8 cellular contexts compared by ENCODE assay signal in the genomic region with DNA sequence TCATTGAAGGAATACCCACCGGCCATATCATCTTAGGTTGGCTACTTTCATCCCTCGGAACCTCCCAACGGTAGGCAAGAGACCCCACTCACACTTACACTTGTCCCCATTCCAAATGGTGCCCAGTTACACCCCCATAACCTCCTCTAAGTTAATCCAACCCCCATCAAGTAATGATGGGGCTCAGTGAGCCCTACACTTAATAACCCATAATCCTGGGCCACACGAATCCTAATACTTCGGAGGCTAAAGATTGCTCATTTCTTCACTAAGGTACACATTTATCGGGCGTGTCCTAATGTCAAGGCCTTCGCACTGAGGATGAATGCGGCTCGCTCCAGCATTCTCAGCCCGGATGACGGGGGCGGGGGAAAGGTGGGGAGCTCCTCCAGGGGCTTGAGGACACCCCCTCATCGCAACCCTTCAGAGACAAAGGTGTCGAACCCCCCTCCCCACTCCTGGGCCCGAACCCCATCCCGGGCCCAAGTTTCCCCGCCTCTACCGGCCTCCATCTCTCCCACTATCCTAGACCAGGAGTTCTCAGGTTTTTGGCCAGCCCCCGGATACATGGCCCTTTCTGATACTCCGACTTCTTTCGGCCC. TPM values are rescaled to one million over a fixed set of nuclear protein-coding genes. Genes with fewer than 3 reads are reported as not detected.
DNase-seq lines count a peak whose midpoint lies in the region; ATAC-seq and TF ChIP-seq lines count a peak whose summit lies in the region.

No MANE protein-coding gene starts in this region.

- H3K27ac ChIP-seq in urinary bladder (ENCODE audit: low read depth) = peak overlapping the region; percentile 68

- H3K4me3 Mint-ChIP-seq in activated naive CD4-positive, alpha-beta T cell treated with anti-CD3 and anti-CD28 coated beads for 36 hours = no peak overlapping the region
- no peak overlapping the region for H3K4me3 Mint-ChIP-seq in activated naive CD4-positive, alpha-beta T cell treated with anti-CD3 and anti-CD28 coated beads, Interleukin-2, amount 10 ng/mL, durations not matched to agents 7 days and 5 days
- no peak overlapping the region for H3K4me3 Mint-ChIP-seq in activated naive CD8-positive, alpha-beta T cell treated with anti-CD3 and anti-CD28 coated beads, Interleukin-2, amount 10 ng/mL, durations not matched to agents 7 days and 5 days

- peak; percentile 42 for DNase-seq in activated naive CD4-positive, alpha-beta T cell treated with anti-CD3 and anti-CD28 coated beads for 36 hours
- DNase-seq in activated naive CD4-positive, alpha-beta T cell treated with anti-CD3 and anti-CD28 coated beads, Interleukin-2, amount 10 ng/mL, durations not matched to agents 7 days and 5 days = no peak
- no peak for DNase-seq in activated naive CD8-positive, alpha-beta T cell treated with anti-CD3 and anti-CD28 coated beads, Interleukin-2, amount 10 ng/mL, durations not matched to agents 7 days and 5 days
- no peak for DNase-seq in kidney epithelial cell (ENCODE audit: low read depth)
- DNase-seq in GM19240 (ENCODE audit: insufficient read length, low spot score) = no peak
- no peak for DNase-seq in putamen (ENCODE audit: low spot score)

- H3K27me3 Mint-ChIP-seq in activated naive CD4-positive, alpha-beta T cell treated with anti-CD3 and anti-CD28 coated beads for 36 hours (ENCODE audit: low read depth) = no peaks in the 10 kb centered on the region
- H3K27me3 Mint-ChIP-seq in activated naive CD4-positive, alpha-beta T cell treated with anti-CD3 and anti-CD28 coated beads, Interleukin-2, amount 10 ng/mL, durations not matched to agents 7 days and 5 days = no peaks in the 10 kb centered on the region
- H3K27me3 Mint-ChIP-seq in activated naive CD8-positive, alpha-beta T cell treated with anti-CD3 and anti-CD28 coated beads, Interleukin-2, amount 10 ng/mL, durations not matched to agents 7 days and 5 days = no peaks in the 10 kb centered on the region

- no peak overlapping the region for H3K27ac Mint-ChIP-seq in activated naive CD4-positive, alpha-beta T cell treated with anti-CD3 and anti-CD28 coated beads for 36 hours
- no peak overlapping the region for H3K27ac Mint-ChIP-seq in activated naive CD4-positive, alpha-beta T cell treated with anti-CD3 and anti-CD28 coated beads, Interleukin-2, amount 10 ng/mL, durations not matched to agents 7 days and 5 days
- H3K27ac Mint-ChIP-seq in activated naive CD8-positive, alpha-beta T cell treated with anti-CD3 and anti-CD28 coated beads, Interleukin-2, amount 10 ng/mL, durations not matched to agents 7 days and 5 days = no peak overlapping the region

- H3K36me3 ChIP-seq in kidney epithelial cell (ENCODE audit: control insufficient read depth, insufficient read depth, low read length) (no peaks in the 10 kb centered on the region), urinary bladder (ENCODE audit: insufficient read depth) (peaks cover 8% of the 10 kb centered on the region)

- no peaks in the 10 kb centered on the region for H3K4me1 ChIP-seq in urinary bladder (ENCODE audit: insufficient read depth)

- CTCF ChIA-PET in activated naive CD4-positive, alpha-beta T cell treated with anti-CD3 and anti-CD28 coated beads for 36 hours (lab: Charles Lee) = no interaction called here
- CTCF ChIA-PET in activated naive CD4-positive, alpha-beta T cell treated with anti-CD3 and anti-CD28 coated beads, Interleukin-2, amount 10 ng/mL, durations not matched to agents 7 days and 5 days (lab: Charles Lee) = no interaction called here

- WGBS in urinary bladder = 1% methylated on average over 22 of the region's 22 CpGs

- POLR2A ChIA-PET in activated naive CD8-positive, alpha-beta T cell treated with anti-CD3 and anti-CD28 coated beads, Interleukin-2, amount 10 ng/mL, durations not matched to agents 7 days and 5 days (lab: Charles Lee) = interaction anchor here (2.1 to 3.0 kb wide), 3 partner anchors 11 to 317 kb away, joined by 8 to 28 read pairs (median 13); a partner anchor contains a TSS

- TF ChIP-seq CTCF in kidney epithelial cell (IDR thresholded peaks at IDR 0.05; ENCODE audit: insufficient read depth, low read length, poor library complexity, severe bottlenecking) = no peak

- H3K4me3 ChIP-seq in kidney epithelial cell (ENCODE audit: low read depth, low read length) = peak overlapping the region; percentile 98
- peak overlapping the region; percentile 74 for H3K4me3 ChIP-seq in urinary bladder (ENCODE audit: low read depth, low read length)

- H3K4me1 Mint-ChIP-seq in activated naive CD4-positive, alpha-beta T cell treated with anti-CD3 and anti-CD28 coated beads for 36 hours (ENCODE audit: low read depth) = peaks cover 38% of the 10 kb centered on the region
- H3K4me1 Mint-ChIP-seq in activated naive CD4-positive, alpha-beta T cell treated with anti-CD3 and anti-CD28 coated beads, Interleukin-2, amount 10 ng/mL, durations not matched to agents 7 days and 5 days = peaks cover 37% of the 10 kb centered on the region
- H3K4me1 Mint-ChIP-seq in activated naive CD8-positive, alpha-beta T cell treated with anti-CD3 and anti-CD28 coated beads, Interleukin-2, amount 10 ng/mL, durations not matched to agents 7 days and 5 days = peaks cover 25% of the 10 kb centered on the region

- ATAC-seq in activated naive CD8-positive, alpha-beta T cell treated with anti-CD3 and anti-CD28 coated beads, Interleukin-2, amount 10 ng/mL, durations not matched to agents 7 days and 5 days (ENCODE audit: low read depth) = peak; percentile 1
- ATAC-seq in GM18868 (IDR thresholded peaks at IDR 0.05; ENCODE audit: unreplicated experiment) = no peak

- intact Hi-C loops in activated naive CD4-positive, alpha-beta T cell treated with anti-CD3 and anti-CD28 coated beads for 36 hours (cut with micrococcal nuclease) = loop anchor here (2.0 to 10.0 kb wide), 5 partner anchors 160 to 602 kb away; a partner anchor contains a TSS

- no peaks in the 10 kb centered on the region for H3K27me3 ChIP-seq in kidney epithelial cell (ENCODE audit: control insufficient read depth, insufficient read depth, low read length)

- peaks cover 47% of the 10 kb centered on the region for H3K36me3 Mint-ChIP-seq in activated naive CD4-positive, alpha-beta T cell treated with anti-CD3 and anti-CD28 coated beads for 36 hours (ENCODE audit: low read depth)
- peaks cover 51% of the 10 kb centered on the region for H3K36me3 Mint-ChIP-seq in activated naive CD4-positive, alpha-beta T cell treated with anti-CD3 and anti-CD28 coated beads, Interleukin-2, amount 10 ng/mL, durations not matched to agents 7 days and 5 days
- peaks cover 34% of the 10 kb centered on the region for H3K36me3 Mint-ChIP-seq in activated naive CD8-positive, alpha-beta T cell treated with anti-CD3 and anti-CD28 coated beads, Interleukin-2, amount 10 ng/mL, durations not matched to agents 7 days and 5 days

- no peaks in the 10 kb centered on the region for H3K9me3 Mint-ChIP-seq in activated naive CD4-positive, alpha-beta T cell treated with anti-CD3 and anti-CD28 coated beads for 36 hours
- H3K9me3 Mint-ChIP-seq in activated naive CD4-positive, alpha-beta T cell treated with anti-CD3 and anti-CD28 coated beads, Interleukin-2, amount 10 ng/mL, durations not matched to agents 7 days and 5 days = no peaks in the 10 kb centered on the region
- no peaks in the 10 kb centered on the region for H3K9me3 Mint-ChIP-seq in activated naive CD8-positive, alpha-beta T cell treated with anti-CD3 and anti-CD28 coated beads, Interleukin-2, amount 10 ng/mL, durations not matched to agents 7 days and 5 days

RNA-seq across cellular contexts. Expression of a gene that starts 0.4 kb away (rescaled TPM):
- total RNA-seq in activated naive CD4-positive, alpha-beta T cell treated with anti-CD3 and anti-CD28 coated beads for 36 hours = 100 to 1,000 TPM; 346 to 357 TPM
- total RNA-seq in activated naive CD8-positive, alpha-beta T cell treated with anti-CD3 and anti-CD28 coated beads, Interleukin-2, amount 10 ng/mL, durations not matched to agents 7 days and 5 days = 100 to 1,000 TPM; 141 to 142 TPM
- total RNA-seq in kidney epithelial cell (231 and 250 TPM in 2 replicates), urinary bladder (132 TPM)
- 77.2 TPM for polyA plus RNA-seq in urinary bladder

RNA-seq across cellular contexts. Expression of a gene that starts 8.1 kb away (rescaled TPM):
- total RNA-seq in activated naive CD4-positive, alpha-beta T cell treated with anti-CD3 and anti-CD28 coated beads for 36 hours = under 1 TPM; 0.05 to 0.10 TPM
- total RNA-seq in activated naive CD8-positive, alpha-beta T cell treated with anti-CD3 and anti-CD28 coated beads, Interleukin-2, amount 10 ng/mL, durations not matched to agents 7 days and 5 days = not detected
- total RNA-seq in kidney epithelial cell (2.0 and 2.1 TPM in 2 replicates), urinary bladder (9.5 TPM)
- 31.6 TPM for polyA plus RNA-seq in urinary bladder

RNA-seq across cellular contexts. Expression of a gene that starts 11.9 kb away (rescaled TPM):
- 10 to 100 TPM; 24.4 to 26.2 TPM for total RNA-seq in activated naive CD4-positive, alpha-beta T cell treated with anti-CD3 and anti-CD28 coated beads for 36 hours
- 10 to 100 TPM; 37.9 TPM for total RNA-seq in activated naive CD8-positive, alpha-beta T cell treated with anti-CD3 and anti-CD28 coated beads, Interleukin-2, amount 10 ng/mL, durations not matched to agents 7 days and 5 days
- total RNA-seq in kidney epithelial cell (61.0 and 65.0 TPM in 2 replicates), urinary bladder (36.9 TPM)
- polyA plus RNA-seq in urinary bladder = 55.9 TPM

RNA-seq across cellular contexts. Expression of a gene that starts 36.5 kb away (rescaled TPM):
- 10 to 100 TPM; 88.2 to 91.3 TPM for total RNA-seq in activated naive CD4-positive, alpha-beta T cell treated with anti-CD3 and anti-CD28 coated beads for 36 hours
- total RNA-seq in activated naive CD8-positive, alpha-beta T cell treated with anti-CD3 and anti-CD28 coated beads, Interleukin-2, amount 10 ng/mL, durations not matched to agents 7 days and 5 days = 100 to 1,000 TPM in 1 of 2 experiments, 10 to 100 TPM in 1; 98.1 to 105 TPM
- total RNA-seq in kidney epithelial cell (54.8 and 58.1 TPM in 2 replicates), urinary bladder (53.8 TPM)
- 63.9 TPM for polyA plus RNA-seq in urinary bladder

RNA-seq across cellular contexts. Expression of a gene that starts 42.1 kb away (rescaled TPM):
- total RNA-seq in activated naive CD4-positive, alpha-beta T cell treated with anti-CD3 and anti-CD28 coated beads for 36 hours = not detected
- total RNA-seq in activated naive CD8-positive, alpha-beta T cell treated with anti-CD3 and anti-CD28 coated beads, Interleukin-2, amount 10 ng/mL, durations not matched to agents 7 days and 5 days = not detected
- 1.3 and 2.0 TPM in 2 replicates for total RNA-seq in kidney epithelial cell
- not detected for total RNA-seq in urinary bladder
- 3.0 TPM for polyA plus RNA-seq in urinary bladder
